8 cellular contexts compared by ENCODE assay signal in the genomic region with DNA sequence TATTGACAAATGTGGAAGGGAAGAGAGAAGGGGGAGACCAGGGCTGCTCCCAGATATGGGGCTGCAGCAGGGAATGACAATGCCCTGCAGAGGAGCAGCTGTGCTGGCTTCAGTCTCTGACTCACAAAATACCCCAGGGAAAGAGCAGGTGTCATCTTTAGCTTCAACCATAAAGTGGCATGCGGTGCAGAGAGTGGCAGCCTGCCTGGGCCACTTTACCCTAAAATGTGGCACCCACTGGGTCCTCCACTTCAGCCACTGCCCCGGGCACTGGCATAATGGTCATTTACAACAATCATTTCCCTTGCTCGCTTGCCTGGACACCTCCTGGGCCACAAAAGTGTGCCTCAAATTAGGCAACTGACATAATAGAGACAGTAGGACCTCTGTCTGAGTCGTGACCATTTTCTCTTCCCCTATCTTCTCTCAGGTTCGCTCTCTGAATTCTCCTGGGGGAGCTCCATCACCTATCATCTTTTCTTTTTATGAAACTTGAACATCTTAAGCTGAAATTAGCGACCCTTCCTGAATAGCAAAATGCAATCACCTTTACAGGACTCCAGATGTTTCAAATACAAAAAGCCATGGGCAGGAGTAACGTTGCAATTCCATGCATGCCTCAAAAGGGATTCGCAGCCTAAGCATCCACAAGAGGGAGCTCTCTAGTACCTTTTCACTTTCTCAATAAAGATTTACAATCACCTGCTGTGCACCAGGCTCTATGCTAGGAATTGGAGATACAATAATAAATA.
DNase-seq lines count a peak whose midpoint lies in the region; ATAC-seq and TF ChIP-seq lines count a peak whose summit lies in the region.

No MANE protein-coding gene starts in this region.

- no peak overlapping the region for H3K27ac Mint-ChIP-seq in activated naive CD8-positive, alpha-beta T cell treated with anti-CD3 and anti-CD28 coated beads, Interleukin-2, amount 50 U/mL, for 24 hours
- H3K27ac Mint-ChIP-seq in activated naive CD8-positive, alpha-beta T cell treated with anti-CD3 and anti-CD28 coated beads for 36 hours: no peak overlapping the region

- peak; percentile 13 for DNase-seq in activated naive CD8-positive, alpha-beta T cell treated with anti-CD3 and anti-CD28 coated beads, Interleukin-2, amount 50 U/mL, for 24 hours
- no peak for DNase-seq in activated naive CD8-positive, alpha-beta T cell treated with anti-CD3 and anti-CD28 coated beads for 36 hours
- DNase-seq in HT1080 (ENCODE audit: low read depth) (peak; percentile 16), NCI-H774 (lab: John Stamatoyannopoulos, UW) (peak; percentile 60), body of pancreas (peak; percentile 53 to 62 (median 58)), left lobe of liver (ENCODE audit: low spot score) (no peak), upper lobe of right lung (no peak)

- H3K4me3 ChIP-seq in body of pancreas (no peak overlapping the region), upper lobe of right lung (no peak overlapping the region)

- no peak overlapping the region for H3K4me3 Mint-ChIP-seq in activated naive CD8-positive, alpha-beta T cell treated with anti-CD3 and anti-CD28 coated beads, Interleukin-2, amount 50 U/mL, for 24 hours
- no peak overlapping the region for H3K4me3 Mint-ChIP-seq in activated naive CD8-positive, alpha-beta T cell treated with anti-CD3 and anti-CD28 coated beads for 36 hours

- ATAC-seq in activated naive CD8-positive, alpha-beta T cell treated with anti-CD3 and anti-CD28 coated beads, Interleukin-2, amount 50 U/mL, for 24 hours: no peak
- ATAC-seq in GM21717 (IDR thresholded peaks at IDR 0.05; ENCODE audit: unreplicated experiment) (peak; percentile 81), body of pancreas (peak; percentile 82), left lobe of liver (peak; percentile 93), upper lobe of right lung (peak; percentile 72)

- H3K27ac ChIP-seq in body of pancreas (no peak overlapping the region), upper lobe of right lung (no peak overlapping the region)

- intact Hi-C loops in body of pancreas (cut with DNase I): no loop called here
- intact Hi-C loops in upper lobe of right lung (cut with DNase I): no loop called here

- H3K27me3 Mint-ChIP-seq in activated naive CD8-positive, alpha-beta T cell treated with anti-CD3 and anti-CD28 coated beads, Interleukin-2, amount 50 U/mL, for 24 hours: peaks cover 12% of the 10 kb centered on the region
- peaks cover 3% of the 10 kb centered on the region for H3K27me3 Mint-ChIP-seq in activated naive CD8-positive, alpha-beta T cell treated with anti-CD3 and anti-CD28 coated beads for 36 hours

- H3K9me3 Mint-ChIP-seq in activated naive CD8-positive, alpha-beta T cell treated with anti-CD3 and anti-CD28 coated beads, Interleukin-2, amount 50 U/mL, for 24 hours: no peaks in the 10 kb centered on the region
- no peaks in the 10 kb centered on the region for H3K9me3 Mint-ChIP-seq in activated naive CD8-positive, alpha-beta T cell treated with anti-CD3 and anti-CD28 coated beads for 36 hours

- peaks cover 2% of the 10 kb centered on the region for H3K4me1 Mint-ChIP-seq in activated naive CD8-positive, alpha-beta T cell treated with anti-CD3 and anti-CD28 coated beads, Interleukin-2, amount 50 U/mL, for 24 hours
- peaks cover 3% of the 10 kb centered on the region for H3K4me1 Mint-ChIP-seq in activated naive CD8-positive, alpha-beta T cell treated with anti-CD3 and anti-CD28 coated beads for 36 hours

- TF ChIP-seq CTCF in body of pancreas (IDR thresholded peaks at IDR 0.05) (peak; percentile 52 to 73 (median 66)), upper lobe of right lung (IDR thresholded peaks at IDR 0.05) (peak; percentile 70)

- no peaks in the 10 kb centered on the region for H3K36me3 ChIP-seq in body of pancreas (replicated peaks in 1 of 2; ENCODE audit: insufficient read depth in 1 of 2, low read depth in 2 of 2)
- no peaks in the 10 kb centered on the region for H3K36me3 ChIP-seq in upper lobe of right lung

- H3K36me3 Mint-ChIP-seq in activated naive CD8-positive, alpha-beta T cell treated with anti-CD3 and anti-CD28 coated beads, Interleukin-2, amount 50 U/mL, for 24 hours (ENCODE audit: low read depth): no peaks in the 10 kb centered on the region
- no peaks in the 10 kb centered on the region for H3K36me3 Mint-ChIP-seq in activated naive CD8-positive, alpha-beta T cell treated with anti-CD3 and anti-CD28 coated beads for 36 hours

- no peak for TF ChIP-seq POLR2A in body of pancreas (IDR thresholded peaks at IDR 0.05)

- H3K27me3 ChIP-seq in body of pancreas: no peaks in the 10 kb centered on the region
- H3K27me3 ChIP-seq in upper lobe of right lung: no peaks in the 10 kb centered on the region

- H3K4me1 ChIP-seq in body of pancreas (peaks cover 6% of the 10 kb centered on the region), upper lobe of right lung (no peaks in the 10 kb centered on the region)

- 44 to 45% methylated on average over 8 of the region's 8 CpGs for WGBS in body of pancreas, 2 donors

- H3K9me3 ChIP-seq in body of pancreas: no peaks in the 10 kb centered on the region
- no peaks in the 10 kb centered on the region for H3K9me3 ChIP-seq in upper lobe of right lung

Comparison
In these comparisons a context has a peak if more than half of its experiments do, and no peak if none do; other contexts are left out.
1. DNase-seq: peak in activated naive CD8-positive, alpha-beta T cell treated with anti-CD3 and anti-CD28 coated beads, Interleukin-2, amount 50 U/mL, for 24 hours (single experiment), HT1080 (single experiment), NCI-H774 (single experiment) and body of pancreas (4 of 4); none in activated naive CD8-positive, alpha-beta T cell treated with anti-CD3 and anti-CD28 coated beads for 36 hours (single experiment), left lobe of liver (single experiment) and upper lobe of right lung (single experiment).